ENCODE assay signal across 1 cellular context in genomic region chr2:135252805-135253458, GRCh38.
TF ChIP-seq lines count a peak whose summit lies in the region.

No MANE protein-coding gene starts in this region.

TF ChIP-seq in GM23338, 12 proteins besides CTCF, POLR2A, EP300 and RAD21 (continued from another document):
- TF ChIP-seq ZNF462 (CRISPR knock-in tag; IDR thresholded peaks at IDR 0.05) (no peak), ZNF114 (CRISPR knock-in tag; IDR thresholded peaks at IDR 0.05) (no peak), EZH2phosphoT487 (IDR thresholded peaks at IDR 0.05; ENCODE audit: unreplicated experiment) (no peak), JUNB (IDR thresholded peaks at IDR 0.05; ENCODE audit: unreplicated experiment) (no peak), ZNF331 (CRISPR knock-in tag; IDR thresholded peaks at IDR 0.05; ENCODE audit: low read depth) (no peak), CREB1 (CRISPR knock-in tag; IDR thresholded peaks at IDR 0.05; ENCODE audit: low read depth) (no peak), POLR2AphosphoS5 (IDR thresholded peaks at IDR 0.05; ENCODE audit: low read depth) (no peak), STAT1 (IDR thresholded peaks at IDR 0.05; ENCODE audit: unreplicated experiment) (no peak)
